8 cellular contexts compared by ENCODE assay signal in the genomic region with DNA sequence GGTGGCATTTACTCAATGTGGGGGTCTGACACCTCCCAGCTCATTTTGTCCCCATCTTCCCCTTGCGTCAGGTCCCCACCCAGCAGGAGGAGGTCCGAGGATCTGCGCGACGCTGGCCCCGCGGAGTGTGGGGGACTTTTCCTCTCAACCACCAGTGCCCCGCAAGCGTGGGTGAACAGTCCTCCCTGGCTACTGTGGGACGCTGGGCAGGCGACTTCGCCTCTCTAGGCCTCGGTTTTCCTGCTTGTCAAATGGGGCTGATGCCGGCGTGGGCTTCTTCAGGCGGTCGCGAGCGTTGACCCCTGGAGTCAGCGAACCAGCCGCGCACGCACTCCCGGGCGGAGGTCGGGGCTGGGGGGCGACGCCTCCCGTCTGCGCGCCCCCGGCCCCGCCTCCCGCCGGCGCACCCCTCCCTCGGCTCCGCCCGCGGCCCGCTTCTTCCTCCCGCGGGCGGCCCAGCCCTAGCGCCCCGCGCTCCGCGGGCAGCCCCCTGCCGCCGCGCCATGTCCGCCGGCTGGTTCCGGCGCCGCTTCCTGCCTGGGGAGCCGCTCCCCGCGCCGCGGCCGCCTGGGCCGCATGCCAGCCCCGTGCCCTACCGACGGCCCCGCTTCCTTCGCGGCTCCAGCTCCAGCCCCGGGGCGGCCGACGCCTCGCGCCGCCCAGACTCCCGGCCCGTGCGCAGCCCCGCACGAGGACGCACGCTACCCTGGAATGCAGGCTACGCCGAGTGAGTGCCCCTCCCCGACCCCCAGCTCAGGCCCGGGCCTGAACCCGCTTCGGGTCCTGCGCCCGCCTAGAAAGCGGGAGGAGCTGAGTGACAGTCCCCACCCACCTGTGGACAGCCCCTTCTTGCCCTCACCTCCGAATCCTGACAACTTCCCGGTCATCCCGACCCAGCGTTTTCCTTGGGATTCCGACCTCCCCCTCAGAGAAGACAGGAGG. TPM values are rescaled to one million over a fixed set of nuclear protein-coding genes. Genes with fewer than 3 reads are reported as not detected.
DNase-seq lines count a peak whose midpoint lies in the region; ATAC-seq and TF ChIP-seq lines count a peak whose summit lies in the region.

A gene with protein sequence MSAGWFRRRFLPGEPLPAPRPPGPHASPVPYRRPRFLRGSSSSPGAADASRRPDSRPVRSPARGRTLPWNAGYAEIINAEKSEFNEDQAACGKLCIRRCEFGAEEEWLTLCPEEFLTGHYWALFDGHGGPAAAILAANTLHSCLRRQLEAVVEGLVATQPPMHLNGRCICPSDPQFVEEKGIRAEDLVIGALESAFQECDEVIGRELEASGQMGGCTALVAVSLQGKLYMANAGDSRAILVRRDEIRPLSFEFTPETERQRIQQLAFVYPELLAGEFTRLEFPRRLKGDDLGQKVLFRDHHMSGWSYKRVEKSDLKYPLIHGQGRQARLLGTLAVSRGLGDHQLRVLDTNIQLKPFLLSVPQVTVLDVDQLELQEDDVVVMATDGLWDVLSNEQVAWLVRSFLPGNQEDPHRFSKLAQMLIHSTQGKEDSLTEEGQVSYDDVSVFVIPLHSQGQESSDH (plus strand): TSS at position 438 of the 942 bp plus-strand sequence. CDS start 66 bp downstream, at position 504.

- H3K27me3 ChIP-seq in Panc1 (ENCODE audit: control insufficient read depth, insufficient read depth, low read length): no peaks in the 10 kb centered on the region

- H3K4me1 Mint-ChIP-seq in activated naive CD4-positive, alpha-beta T cell treated with anti-CD3 and anti-CD28 coated beads, Interleukin-2, amount 50 U/mL, for 24 hours: peaks cover 86% of the 10 kb centered on the region
- H3K4me1 Mint-ChIP-seq in osteocyte (ENCODE audit: unreplicated experiment): peaks cover 40% of the 10 kb centered on the region

- H3K36me3 ChIP-seq in Panc1 (ENCODE audit: control insufficient read depth, insufficient read depth, low read length): no peaks in the 10 kb centered on the region

- H3K4me3 ChIP-seq in Panc1 (ENCODE audit: low read depth in 2 of 2, low read length in 2 of 2): peak within 1 kb of the TSS; percentile 52 to 65

- ATAC-seq in GM18909 (IDR thresholded peaks at IDR 0.05; ENCODE audit: poor library complexity, unreplicated experiment) (peak; percentile 34), Panc1 (peak; percentile 83), GM21423 (IDR thresholded peaks at IDR 0.05; ENCODE audit: unreplicated experiment) (no peak)

- intact Hi-C loops in Panc1 (cut with micrococcal nuclease; ENCODE audit: unreplicated experiment): no loop called here

- H3K36me3 Mint-ChIP-seq in activated naive CD4-positive, alpha-beta T cell treated with anti-CD3 and anti-CD28 coated beads, Interleukin-2, amount 50 U/mL, for 24 hours: peaks cover 10% of the 10 kb centered on the region
- peaks cover 2% of the 10 kb centered on the region for H3K36me3 Mint-ChIP-seq in osteocyte (ENCODE audit: unreplicated experiment)

- no peaks in the 10 kb centered on the region for H3K9me3 Mint-ChIP-seq in activated naive CD4-positive, alpha-beta T cell treated with anti-CD3 and anti-CD28 coated beads, Interleukin-2, amount 50 U/mL, for 24 hours
- H3K9me3 Mint-ChIP-seq in osteocyte (ENCODE audit: unreplicated experiment): no peaks in the 10 kb centered on the region

- CTCF ChIA-PET in Panc1 (lab: Charles Lee): no interaction called here

- peak within 1 kb of the TSS; percentile 93 for H3K27ac Mint-ChIP-seq in activated naive CD4-positive, alpha-beta T cell treated with anti-CD3 and anti-CD28 coated beads, Interleukin-2, amount 50 U/mL, for 24 hours
- peak within 1 kb of the TSS; percentile 93 for H3K27ac Mint-ChIP-seq in osteocyte (ENCODE audit: unreplicated experiment)

- H3K9me3 ChIP-seq in Panc1 (ENCODE audit: control insufficient read depth, insufficient read depth, low read depth, low read length): no peaks in the 10 kb centered on the region

- in situ Hi-C loops in Panc1 (cut with HindIII; ENCODE audit: low pct_unique_long_range_greater_than_20kb, low sequenced_read_pairs): no loop called here

- peaks cover 3% of the 10 kb centered on the region for H3K4me1 ChIP-seq in Panc1 (ENCODE audit: control insufficient read depth, insufficient read depth, low read length)

- TF ChIP-seq CTCF in Panc1 (IDR thresholded peaks at IDR 0.05): no peak
- no peak for TF ChIP-seq CTCF in osteocyte (IDR thresholded peaks at IDR 0.05)

- POLR2A ChIA-PET in Panc1 (lab: Charles Lee): no interaction called here

- H3K27ac ChIP-seq in Panc1 (ENCODE audit: low read length): peak within 1 kb of the TSS; percentile 65

- no TSS peak for BruUV-seq in Panc1 (replicated peaks; lab: Mats Ljungman, UMichigan)

- H3K4me3 Mint-ChIP-seq in activated naive CD4-positive, alpha-beta T cell treated with anti-CD3 and anti-CD28 coated beads, Interleukin-2, amount 50 U/mL, for 24 hours: peak within 1 kb of the TSS; percentile 88
- H3K4me3 Mint-ChIP-seq in osteocyte (ENCODE audit: unreplicated experiment): peak within 1 kb of the TSS; percentile 74

- no peaks in the 10 kb centered on the region for H3K27me3 Mint-ChIP-seq in activated naive CD4-positive, alpha-beta T cell treated with anti-CD3 and anti-CD28 coated beads, Interleukin-2, amount 50 U/mL, for 24 hours
- H3K27me3 Mint-ChIP-seq in osteocyte (ENCODE audit: unreplicated experiment): no peaks in the 10 kb centered on the region

- no peak for DNase-seq in A172 (ENCODE audit: low spot score)
- DNase-seq in Panc1 (ENCODE audit: low read depth, low spot score): no peak
- peak; percentile 16 for DNase-seq in glomerular visceral epithelial cell (ENCODE audit: extremely low spot score)
- no peak for DNase-seq in osteocyte (ENCODE audit: extremely low spot score, unreplicated experiment)
- DNase-seq in cerebellar cortex (ENCODE audit: low spot score): no peak

RNA-seq across cellular contexts. Expression of the gene that starts here (rescaled TPM):
- total RNA-seq in A172 (2014; rRNA removed; shearing (Covaris generic)): 15.6 and 19.5 TPM in 2 replicates
- 9.7 TPM for total RNA-seq in Panc1 (2021; ENCODE audit: unreplicated experiment)
- 10.7 TPM for polyA plus RNA-seq in Panc1 (2012; ENCODE audit: insufficient read length)
- 16.4 and 16.9 TPM in 2 replicates for total RNA-seq in osteocyte
